Comparison of ENCODE assay signal across 8 cellular contexts in genomic region chr1:163170975-163171676, GRCh38. TPM values are rescaled to one million over a fixed set of nuclear protein-coding genes. Genes with fewer than 3 reads are reported as not detected.
DNase-seq lines count a peak whose midpoint lies in the region; ATAC-seq, FAIRE-seq and TF ChIP-seq lines count a peak whose summit lies in the region.

No MANE protein-coding gene starts in this region.

- CTCF ChIA-PET in activated naive CD4-positive, alpha-beta T cell treated with anti-CD3 and anti-CD28 coated beads, Interleukin-2, amount 10 ng/mL, durations not matched to agents 7 days and 5 days (lab: Charles Lee): no interaction called here

- DNase-seq in D721Med (ENCODE audit: insufficient read length, low spot score): no peak
- DNase-seq in ascending aorta (ENCODE audit: low spot score in 2 of 2): no peak
- no peak for DNase-seq in mesothelial cell of epicardium (ENCODE audit: low spot score in 2 of 2, unreplicated experiment in 2 of 2)
- no peak for DNase-seq in cortex of kidney (lab: John Stamatoyannopoulos, UW)
- DNase-seq in activated naive CD4-positive, alpha-beta T cell treated with anti-CD3 and anti-CD28 coated beads, Interleukin-2, amount 10 ng/mL, durations not matched to agents 7 days and 5 days: no peak
- DNase-seq in NCI-H2171 (lab: John Stamatoyannopoulos, UW): no peak

- H3K4me3 ChIP-seq in KMS-11 (IDR thresholded peaks at IDR 0.05; ENCODE audit: insufficient read depth, low read depth, low read length) (no peak overlapping the region), ascending aorta (peak overlapping the region in 1 of 2 donors; percentile 47)

- H3K9me3 Mint-ChIP-seq in mesothelial cell of epicardium: no peaks in the 10 kb centered on the region
- H3K9me3 Mint-ChIP-seq in activated naive CD4-positive, alpha-beta T cell treated with anti-CD3 and anti-CD28 coated beads, Interleukin-2, amount 10 ng/mL, durations not matched to agents 7 days and 5 days: no peaks in the 10 kb centered on the region

- H3K4me1 Mint-ChIP-seq in mesothelial cell of epicardium: peaks cover 70% of the 10 kb centered on the region
- H3K4me1 Mint-ChIP-seq in activated naive CD4-positive, alpha-beta T cell treated with anti-CD3 and anti-CD28 coated beads, Interleukin-2, amount 10 ng/mL, durations not matched to agents 7 days and 5 days: no peaks in the 10 kb centered on the region

- intact Hi-C loops in ascending aorta (cut with DNase I): no loop called here

- no peaks in the 10 kb centered on the region for H3K9me3 ChIP-seq in ascending aorta

- no peaks in the 10 kb centered on the region for H3K27me3 Mint-ChIP-seq in mesothelial cell of epicardium (ENCODE audit: low read depth)
- peaks cover 9% of the 10 kb centered on the region for H3K27me3 Mint-ChIP-seq in activated naive CD4-positive, alpha-beta T cell treated with anti-CD3 and anti-CD28 coated beads, Interleukin-2, amount 10 ng/mL, durations not matched to agents 7 days and 5 days

- FAIRE-seq in D721Med (lab: Jason Lieb, UNC): peak; percentile 41

- H3K27ac ChIP-seq in KMS-11: no peak overlapping the region
- peak overlapping the region; percentile 82 to 85 for H3K27ac ChIP-seq in ascending aorta

- no peaks in the 10 kb centered on the region for H3K4me1 ChIP-seq in KMS-11 (ENCODE audit: low read depth, poor library complexity, severe bottlenecking)
- H3K4me1 ChIP-seq in ascending aorta: peaks cover 0 to 60% of the 10 kb centered on the region in 2 donors

- H2AFZ ChIP-seq in KMS-11 (ENCODE audit: low read depth): no peak overlapping the region

- no peaks in the 10 kb centered on the region for H4K20me1 ChIP-seq in KMS-11 (ENCODE audit: insufficient read depth)

- H3K79me2 ChIP-seq in KMS-11 (ENCODE audit: insufficient read depth, low read depth): no peaks in the 10 kb centered on the region

- H3K4me2 ChIP-seq in KMS-11: no peak overlapping the region

- H3K27me3 ChIP-seq in KMS-11 (ENCODE audit: insufficient read depth, low read depth) (no peaks in the 10 kb centered on the region), ascending aorta (no peaks in the 10 kb centered on the region)

- no peak for ATAC-seq in HG02973 (IDR thresholded peaks at IDR 0.05; ENCODE audit: unreplicated experiment)

- H3K36me3 Mint-ChIP-seq in mesothelial cell of epicardium: no peaks in the 10 kb centered on the region
- no peaks in the 10 kb centered on the region for H3K36me3 Mint-ChIP-seq in activated naive CD4-positive, alpha-beta T cell treated with anti-CD3 and anti-CD28 coated beads, Interleukin-2, amount 10 ng/mL, durations not matched to agents 7 days and 5 days

- H3K36me3 ChIP-seq in KMS-11 (ENCODE audit: insufficient read depth) (no peaks in the 10 kb centered on the region), ascending aorta (peaks cover 0 to 6% of the 10 kb centered on the region in 2 donors)

- no peak overlapping the region for H3K9ac ChIP-seq in KMS-11

- H3K27ac Mint-ChIP-seq in mesothelial cell of epicardium: peak overlapping the region; percentile 13
- H3K27ac Mint-ChIP-seq in activated naive CD4-positive, alpha-beta T cell treated with anti-CD3 and anti-CD28 coated beads, Interleukin-2, amount 10 ng/mL, durations not matched to agents 7 days and 5 days: no peak overlapping the region

- TF ChIP-seq CTCF in D721Med (IDR thresholded peaks at IDR 0.05; ENCODE audit: insufficient read depth, missing control alignments) (peak; percentile 32), KMS-11 (conservative IDR thresholded peaks at IDR 0.05; ENCODE audit: low read depth, low read length) (peak; percentile 85), ascending aorta (IDR thresholded peaks at IDR 0.05) (peak; percentile 25 to 50 (median 43)), mesothelial cell of epicardium (IDR thresholded peaks at IDR 0.05; ENCODE audit: unreplicated experiment) (peak; percentile 37)

- no peak overlapping the region for H3K4me3 Mint-ChIP-seq in mesothelial cell of epicardium
- no peak overlapping the region for H3K4me3 Mint-ChIP-seq in activated naive CD4-positive, alpha-beta T cell treated with anti-CD3 and anti-CD28 coated beads, Interleukin-2, amount 10 ng/mL, durations not matched to agents 7 days and 5 days

RNA-seq across cellular contexts. Expression of gene RGS5, which starts 31.6 kb away (rescaled TPM):
- total RNA-seq in ascending aorta (732 TPM), mesothelial cell of epicardium (209 to 263 TPM (median 218 TPM) in 3 replicates)

Comparison
In these comparisons a context has a peak if more than half of its experiments do, and no peak if none do; other contexts are left out.
1. CTCF ChIP-seq: peak in every context shown above with its lines; median percentile 85 in KMS-11; 43 in ascending aorta; 37 in mesothelial cell of epicardium; 32 in D721Med.